Comparison of ENCODE assay signal across 8 cellular contexts in the genomic region with DNA sequence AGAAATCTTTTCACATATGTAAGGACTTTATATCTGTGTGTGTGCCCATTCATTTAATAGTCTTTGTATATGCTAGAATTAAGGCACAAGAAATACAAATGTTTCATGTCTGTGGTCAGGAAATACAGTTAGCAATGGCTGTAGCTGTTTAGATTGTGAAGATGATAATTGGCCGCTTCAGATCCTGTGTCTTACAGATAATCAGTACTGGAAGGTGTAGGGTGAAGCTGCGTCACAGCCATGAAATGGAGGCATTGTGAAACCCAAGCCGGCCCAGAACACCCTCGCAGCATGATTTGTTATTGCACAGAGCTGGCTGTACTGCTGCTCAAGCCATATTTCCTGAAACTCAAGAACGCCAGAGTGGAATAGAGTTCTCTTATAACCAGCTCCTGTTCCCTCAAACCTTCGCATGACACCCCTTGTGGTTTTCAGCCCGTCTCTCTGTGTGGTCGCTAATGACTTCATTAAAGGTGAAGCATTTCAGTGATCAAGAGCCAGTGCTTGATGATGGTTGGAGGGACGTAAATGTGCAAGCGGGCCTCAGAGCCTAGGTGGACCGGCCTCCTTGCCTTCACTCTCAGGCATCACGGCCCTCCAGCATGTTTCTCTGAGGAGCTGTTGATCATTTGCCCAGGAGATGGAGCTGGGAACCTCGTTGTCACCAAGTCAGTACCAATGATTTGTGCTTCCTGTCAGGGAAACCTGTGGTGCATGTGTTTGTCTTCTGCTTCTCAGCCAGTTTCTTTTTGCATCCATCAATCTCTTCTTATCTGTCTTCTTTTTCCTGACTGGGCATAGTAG.
DNase-seq lines count a peak whose midpoint lies in the region; ATAC-seq and TF ChIP-seq lines count a peak whose summit lies in the region.

No MANE protein-coding gene starts in this region.

- DNase-seq in HUDEP-2 (lab: John Stamatoyannopoulos, UW; ENCODE audit: unreplicated experiment in 76 of 76) (peak in 62 of 76 experiments; percentile 7 to 79 (median 32)), right atrium auricular region (ENCODE audit: low spot score) (no peak), Calu3 (no peak), DMS153 treated with DMSO at 0.1 percent for 48 hours (lab: John Stamatoyannopoulos, UW; ENCODE audit: unreplicated experiment) (no peak), NCI-H187 (lab: John Stamatoyannopoulos, UW) (no peak)
- DNase-seq in activated CD8-positive, alpha-beta memory T cell treated with anti-CD3 and anti-CD28 coated beads for 48 hours (ENCODE audit: low read depth in 2 of 3, low spot score in 2 of 3): peak in 2 of 3 experiments; percentile 10 to 35
- peak; percentile 13 to 24 for DNase-seq in stimulated activated CD8-positive, alpha-beta memory T cell treated with anti-CD3 and anti-CD28 coated beads, Interleukin-15, amount 100 ng/mL, for 4 hours (ENCODE audit: low read depth in 2 of 2)

- peak overlapping the region; percentile 4 to 11 for H3K27ac ChIP-seq in right atrium auricular region

- no peaks in the 10 kb centered on the region for H3K27me3 ChIP-seq in right atrium auricular region

- TF ChIP-seq CTCF in right atrium auricular region (IDR thresholded peaks at IDR 0.05) (no peak), Calu3 (IDR thresholded peaks at IDR 0.05; ENCODE audit: unreplicated experiment) (no peak)

- no peaks in the 10 kb centered on the region for H3K4me1 ChIP-seq in right atrium auricular region

- no TSS peak for BruUV-seq in Calu3 (replicated peaks; lab: Mats Ljungman, UMichigan)

- no peaks in the 10 kb centered on the region for H3K36me3 Mint-ChIP-seq in Calu3 (ENCODE audit: insufficient read depth, unreplicated experiment)

- intact Hi-C loops in Calu3 (cut with micrococcal nuclease; ENCODE audit: unreplicated experiment): loop anchor here (5.0 to 10.0 kb wide), 2 partner anchors 86 to 288 kb away; no protein-coding TSS in a partner anchor

- no peaks in the 10 kb centered on the region for H3K36me3 ChIP-seq in right atrium auricular region

- no peaks in the 10 kb centered on the region for H3K9me3 ChIP-seq in right atrium auricular region

- no peak overlapping the region for H3K4me3 Mint-ChIP-seq in Calu3 (ENCODE audit: low read depth, unreplicated experiment)

- ATAC-seq in HG03039 (IDR thresholded peaks at IDR 0.05; ENCODE audit: unreplicated experiment): no peak

- no peak overlapping the region for H3K4me3 ChIP-seq in right atrium auricular region

- CTCF ChIA-PET in Calu3 (lab: Charles Lee): no interaction called here

- H3K27me3 Mint-ChIP-seq in Calu3 (ENCODE audit: unreplicated experiment): peaks cover 23% of the 10 kb centered on the region

- no peaks in the 10 kb centered on the region for H3K9me3 Mint-ChIP-seq in Calu3 (ENCODE audit: low read depth, unreplicated experiment)

- H3K4me1 Mint-ChIP-seq in Calu3 (ENCODE audit: low read depth, unreplicated experiment): peaks cover 39% of the 10 kb centered on the region

- H3K27ac Mint-ChIP-seq in Calu3 (ENCODE audit: unreplicated experiment): no peak overlapping the region

Comparison
In these comparisons a context has a peak if more than half of its experiments do, and no peak if none do; other contexts are left out.
1. DNase-seq: peak in HUDEP-2 (62 of 76), activated CD8-positive, alpha-beta memory T cell treated with anti-CD3 and anti-CD28 coated beads for 48 hours (2 of 3) and stimulated activated CD8-positive, alpha-beta memory T cell treated with anti-CD3 and anti-CD28 coated beads, Interleukin-15, amount 100 ng/mL, for 4 hours (2 of 2); none in right atrium auricular region (single experiment), Calu3 (single experiment), DMS153 treated with DMSO at 0.1 percent for 48 hours (single experiment) and NCI-H187 (0 of 2).